24 cellular contexts compared by ENCODE assay signal in the genomic region with DNA sequence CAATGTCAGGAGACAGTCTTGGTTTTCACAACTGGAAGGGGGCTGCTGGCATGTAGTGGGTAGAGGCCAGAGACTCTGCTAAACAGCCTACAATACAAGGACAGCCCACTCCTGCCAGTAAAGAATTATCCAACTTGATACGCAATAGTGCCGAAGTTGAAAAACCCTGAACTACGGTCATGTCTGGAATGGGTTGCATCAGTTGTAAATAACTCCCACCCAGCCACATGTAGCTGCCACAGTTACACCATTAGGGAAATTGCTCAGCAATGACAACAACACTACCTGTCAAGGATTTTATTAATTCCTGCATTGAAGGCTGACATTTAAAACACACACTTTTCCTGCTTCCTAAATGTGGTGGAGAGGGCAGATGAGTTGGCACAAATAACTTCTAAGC. TPM values are rescaled to one million over a fixed set of nuclear protein-coding genes. Genes with fewer than 3 reads are reported as not detected.
"Had no signal": no experiment of that assay in that cellular context is flagged by ENCODE, and none has a peak within 500 bp of the region (broad histone marks: within the 10 kb centered on the region; RNA-seq: fewer than 3 reads in every experiment).

No MANE protein-coding gene starts in this region.

- H3K9me3 Mint-ChIP-seq: activated CD4-positive, alpha-beta memory T cell treated with anti-CD3 and anti-CD28 coated beads, Interleukin-2, amount 10 ng/mL, durations not matched to agents 7 days and 5 days; activated T-cell treated with anti-CD3 and anti-CD28 coated beads, Interleukin-2, amount 50 U/mL, for 4 hours; mesothelial cell of epicardium; neural crest cell had no signal

- H3K36me3 Mint-ChIP-seq: activated naive CD4-positive, alpha-beta T cell treated with anti-CD3 and anti-CD28 coated beads, Interleukin-2, amount 50 U/mL, for 72 hours; brain; mesothelial cell of epicardium had no signal

- H3K9me3 ChIP-seq: colonic mucosa, esophagus squamous epithelium, lower lobe of right lung, prostate gland, sigmoid colon had no signal

- H3K4me1 Mint-ChIP-seq: activated CD4-positive, alpha-beta memory T cell treated with anti-CD3 and anti-CD28 coated beads, Interleukin-2, amount 10 ng/mL, durations not matched to agents 7 days and 5 days; brain; neural crest cell had no signal

- H3K27me3 ChIP-seq: colonic mucosa, sigmoid colon had no signal

- H3K27ac Mint-ChIP-seq: activated CD4-positive, alpha-beta memory T cell treated with anti-CD3 and anti-CD28 coated beads, Interleukin-2, amount 10 ng/mL, durations not matched to agents 7 days and 5 days; activated naive CD4-positive, alpha-beta T cell treated with anti-CD3 and anti-CD28 coated beads, Interleukin-2, amount 50 U/mL, for 72 hours; brain; mesothelial cell of epicardium had no signal

- DNase-seq: activated CD4-positive, alpha-beta memory T cell treated with anti-CD3 and anti-CD28 coated beads, Interleukin-2, amount 10 ng/mL, durations not matched to agents 7 days and 5 days; activated CD4-positive, alpha-beta T cell treated with anti-CD3 and anti-CD28 coated beads for 4 hours; activated effector memory CD4-positive, alpha-beta T cell treated with anti-CD3 and anti-CD28 coated beads, Interleukin-2, amount 50 U/mL, for 16 hours; activated T-cell treated with anti-CD3 and anti-CD28 coated beads, Interleukin-2, amount 50 U/mL, for 4 hours; amniotic stem cell; central memory CD4-positive, alpha-beta T cell; colonic mucosa; effector CD4-positive, alpha-beta T cell; esophagus squamous epithelium; head of caudate nucleus; immature natural killer cell; lower lobe of right lung; sigmoid colon; stimulated activated CD4-positive, alpha-beta T cell treated with anti-CD3 and anti-CD28 coated beads, Interleukin-1b, Interleukin-23, amount 100 ng/mL, for 48 hours; T-helper 2 cell had no signal

- H3K4me1 ChIP-seq: colonic mucosa, esophagus squamous epithelium, prostate gland, sigmoid colon had no signal

- H3K27me3 Mint-ChIP-seq: activated CD4-positive, alpha-beta memory T cell treated with anti-CD3 and anti-CD28 coated beads, Interleukin-2, amount 10 ng/mL, durations not matched to agents 7 days and 5 days had no signal

- H3K27ac ChIP-seq: colonic mucosa, esophagus squamous epithelium, lower lobe of right lung, prostate gland, sigmoid colon had no signal

- H3K4me3 Mint-ChIP-seq: activated CD4-positive, alpha-beta memory T cell treated with anti-CD3 and anti-CD28 coated beads, Interleukin-2, amount 10 ng/mL, durations not matched to agents 7 days and 5 days; activated T-cell treated with anti-CD3 and anti-CD28 coated beads, Interleukin-2, amount 50 U/mL, for 4 hours; brain; mesothelial cell of epicardium; neural crest cell had no signal

- H3K4me3 ChIP-seq: colonic mucosa, esophagus squamous epithelium, lower lobe of right lung, prostate gland, sigmoid colon had no signal

- FAIRE-seq: endothelial cell of umbilical vein, frontal cortex had no signal

- H3K36me3 ChIP-seq: colonic mucosa, esophagus squamous epithelium, lower lobe of right lung, prostate gland, sigmoid colon had no signal

RNA-seq across cellular contexts. Expression of a gene that starts 54.3 kb away (rescaled TPM):
- total RNA-seq: activated CD4-positive, alpha-beta memory T cell treated with anti-CD3 and anti-CD28 coated beads, Interleukin-2, amount 10 ng/mL, durations not matched to agents 7 days and 5 days; activated naive CD4-positive, alpha-beta T cell treated with anti-CD3 and anti-CD28 coated beads, Interleukin-2, amount 50 U/mL, for 72 hours; activated T-cell treated with anti-CD3 and anti-CD28 coated beads, Interleukin-2, amount 50 U/mL, for 4 hours; colonic mucosa; endothelial cell of umbilical vein; frontal cortex; mesothelial cell of epicardium; neural crest cell; osteoblast; prostate gland; sigmoid colon; urinary bladder had no signal

RNA-seq across cellular contexts. Expression of a gene that starts 56.9 kb away (rescaled TPM):
- total RNA-seq: activated CD4-positive, alpha-beta memory T cell treated with anti-CD3 and anti-CD28 coated beads, Interleukin-2, amount 10 ng/mL, durations not matched to agents 7 days and 5 days; activated naive CD4-positive, alpha-beta T cell treated with anti-CD3 and anti-CD28 coated beads, Interleukin-2, amount 50 U/mL, for 72 hours; activated T-cell treated with anti-CD3 and anti-CD28 coated beads, Interleukin-2, amount 50 U/mL, for 4 hours; colonic mucosa; endothelial cell of umbilical vein; esophagus squamous epithelium; frontal cortex; lower lobe of right lung; mesothelial cell of epicardium; neural crest cell; osteoblast; prostate gland; sigmoid colon; urinary bladder had no signal
